ENCODE assay signal across 17 cellular contexts in genomic region chr6:40792183-40792582, GRCh38.
DNase-seq lines count a peak whose midpoint lies in the region; ATAC-seq and TF ChIP-seq lines count a peak whose summit lies in the region.
"Had no signal": no experiment of that assay in that cellular context is flagged by ENCODE, and none has a peak within 500 bp of the region (broad histone marks: within the 10 kb centered on the region; RNA-seq: fewer than 3 reads in every experiment).

No MANE protein-coding gene starts in this region.

- H3K9ac ChIP-seq in mesendoderm (ENCODE audit: low read length), result no peak overlapping the region
- H3K9ac ChIP-seq: BLaER1 treated with 17β-estradiol and CSF1 and Interleukin-3, amounts not matched to agents 10 nM and 100 nM had no signal

- H3K36me3 Mint-ChIP-seq in activated CD4-positive, alpha-beta T cell treated with anti-CD3 and anti-CD28 coated beads, Interleukin-2, amount 10 ng/mL, durations not matched to agents 24 days and 14 days (ENCODE audit: low read depth), result no peaks in the 10 kb centered on the region
- peaks cover 3% of the 10 kb centered on the region for H3K36me3 Mint-ChIP-seq in activated CD4-positive, alpha-beta T cell treated with anti-CD3 and anti-CD28 coated beads, Interleukin-2, amount 10 ng/mL, durations not matched to agents 7 days and 5 days (ENCODE audit: low read depth)
- H3K36me3 Mint-ChIP-seq in natural killer cell, result no peaks in the 10 kb centered on the region
- no peaks in the 10 kb centered on the region for H3K36me3 Mint-ChIP-seq in natural killer cell treated with Interleukin-12 subunit alpha and Interleukin-12 subunit beta and Interleukin-15 and Interleukin-18, amount 100 ng/mL, for 72 hours
- no peaks in the 10 kb centered on the region for H3K36me3 Mint-ChIP-seq in activated T-helper 17 cell treated with anti-CD3 and anti-CD28 coated beads, Interleukin-2, amount 50 U/mL, for 72 hours (ENCODE audit: low read depth)
- H3K36me3 Mint-ChIP-seq: CD8-positive, alpha-beta T cell had no signal

- H3K4ac ChIP-seq in mesendoderm (ENCODE audit: low read depth, low read length), result peak overlapping the region; percentile 48

- H3K4me3 Mint-ChIP-seq in activated CD4-positive, alpha-beta T cell treated with anti-CD3 and anti-CD28 coated beads, Interleukin-2, amount 10 ng/mL, durations not matched to agents 24 days and 14 days, result no peak overlapping the region
- H3K4me3 Mint-ChIP-seq in activated CD4-positive, alpha-beta T cell treated with anti-CD3 and anti-CD28 coated beads, Interleukin-2, amount 10 ng/mL, durations not matched to agents 7 days and 5 days, result no peak overlapping the region
- no peak overlapping the region for H3K4me3 Mint-ChIP-seq in natural killer cell
- H3K4me3 Mint-ChIP-seq in natural killer cell treated with Interleukin-12 subunit alpha and Interleukin-12 subunit beta and Interleukin-15 and Interleukin-18, amount 100 ng/mL, for 72 hours, result no peak overlapping the region
- H3K4me3 Mint-ChIP-seq in activated T-helper 17 cell treated with anti-CD3 and anti-CD28 coated beads, Interleukin-2, amount 50 U/mL, for 72 hours, result no peak overlapping the region
- H3K4me3 Mint-ChIP-seq: B cell; CD8-positive, alpha-beta T cell; GM23338 had no signal

- H3K36me3 ChIP-seq in mesendoderm (ENCODE audit: control insufficient read depth, insufficient read depth, low read length), result no peaks in the 10 kb centered on the region
- H3K36me3 ChIP-seq: BLaER1 treated with 17β-estradiol and CSF1 and Interleukin-3, amounts not matched to agents 10 nM and 100 nM had no signal

- intact Hi-C loops in activated CD4-positive, alpha-beta T cell treated with anti-CD3 and anti-CD28 coated beads, Interleukin-2, amount 10 ng/mL, durations not matched to agents 24 days and 14 days (cut with micrococcal nuclease), result no loop called here
- intact Hi-C loops in natural killer cell (cut with micrococcal nuclease), result no loop called here

- no peaks in the 10 kb centered on the region for H3K79me2 ChIP-seq in mesendoderm (ENCODE audit: control insufficient read depth, insufficient read depth, low read length)

- H3K27ac Mint-ChIP-seq in activated CD4-positive, alpha-beta T cell treated with anti-CD3 and anti-CD28 coated beads, Interleukin-2, amount 10 ng/mL, durations not matched to agents 24 days and 14 days, result no peak overlapping the region
- no peak overlapping the region for H3K27ac Mint-ChIP-seq in activated CD4-positive, alpha-beta T cell treated with anti-CD3 and anti-CD28 coated beads, Interleukin-2, amount 10 ng/mL, durations not matched to agents 7 days and 5 days
- H3K27ac Mint-ChIP-seq in natural killer cell, result peak overlapping the region; percentile 84 to 86
- H3K27ac Mint-ChIP-seq in natural killer cell treated with Interleukin-12 subunit alpha and Interleukin-12 subunit beta and Interleukin-15 and Interleukin-18, amount 100 ng/mL, for 72 hours, result peak overlapping the region in 1 of 2 donors; percentile 7
- no peak overlapping the region for H3K27ac Mint-ChIP-seq in activated T-helper 17 cell treated with anti-CD3 and anti-CD28 coated beads, Interleukin-2, amount 50 U/mL, for 72 hours
- H3K27ac Mint-ChIP-seq: B cell, GM23338 had no signal

- no peak overlapping the region for H4K5ac ChIP-seq in mesendoderm (ENCODE audit: low read length)

- peak in 1 of 3 donors; percentile 18 for ATAC-seq in natural killer cell
- no peak for ATAC-seq in natural killer cell treated with Interleukin-12 subunit alpha and Interleukin-12 subunit beta and Interleukin-15 and Interleukin-18, amount 100 ng/mL, for 72 hours
- ATAC-seq in activated T-helper 17 cell treated with anti-CD3 and anti-CD28 coated beads, Interleukin-2, amount 50 U/mL, for 72 hours (replicated peaks), result peak; percentile 21
- ATAC-seq: CD8-positive, alpha-beta T cell; GM23338 had no signal

- H3K27ac ChIP-seq in mesendoderm (ENCODE audit: low read depth, low read length), result no peak overlapping the region
- H3K27ac ChIP-seq in coronary artery, result no peak overlapping the region
- H3K27ac ChIP-seq: BLaER1 treated with 17β-estradiol and CSF1 and Interleukin-3, amounts not matched to agents 10 nM and 100 nM; HL-60 had no signal

- H3K9me3 Mint-ChIP-seq in activated CD4-positive, alpha-beta T cell treated with anti-CD3 and anti-CD28 coated beads, Interleukin-2, amount 10 ng/mL, durations not matched to agents 24 days and 14 days, result peaks cover 9% of the 10 kb centered on the region
- H3K9me3 Mint-ChIP-seq in activated CD4-positive, alpha-beta T cell treated with anti-CD3 and anti-CD28 coated beads, Interleukin-2, amount 10 ng/mL, durations not matched to agents 7 days and 5 days, result peaks cover 8% of the 10 kb centered on the region
- no peaks in the 10 kb centered on the region for H3K9me3 Mint-ChIP-seq in natural killer cell
- H3K9me3 Mint-ChIP-seq in natural killer cell treated with Interleukin-12 subunit alpha and Interleukin-12 subunit beta and Interleukin-15 and Interleukin-18, amount 100 ng/mL, for 72 hours, result no peaks in the 10 kb centered on the region
- H3K9me3 Mint-ChIP-seq in activated T-helper 17 cell treated with anti-CD3 and anti-CD28 coated beads, Interleukin-2, amount 50 U/mL, for 72 hours, result no peaks in the 10 kb centered on the region
- H3K9me3 Mint-ChIP-seq: CD8-positive, alpha-beta T cell; GM23338 had no signal

- no peaks in the 10 kb centered on the region for H3K27me3 Mint-ChIP-seq in activated CD4-positive, alpha-beta T cell treated with anti-CD3 and anti-CD28 coated beads, Interleukin-2, amount 10 ng/mL, durations not matched to agents 24 days and 14 days
- no peaks in the 10 kb centered on the region for H3K27me3 Mint-ChIP-seq in activated CD4-positive, alpha-beta T cell treated with anti-CD3 and anti-CD28 coated beads, Interleukin-2, amount 10 ng/mL, durations not matched to agents 7 days and 5 days
- no peaks in the 10 kb centered on the region for H3K27me3 Mint-ChIP-seq in natural killer cell (ENCODE audit: low read depth in 2 of 2)
- H3K27me3 Mint-ChIP-seq in natural killer cell treated with Interleukin-12 subunit alpha and Interleukin-12 subunit beta and Interleukin-15 and Interleukin-18, amount 100 ng/mL, for 72 hours, result no peaks in the 10 kb centered on the region
- H3K27me3 Mint-ChIP-seq in activated T-helper 17 cell treated with anti-CD3 and anti-CD28 coated beads, Interleukin-2, amount 50 U/mL, for 72 hours, result peaks cover 8% of the 10 kb centered on the region

- peak; percentile 59 for DNase-seq in activated CD4-positive, alpha-beta T cell treated with anti-CD3 and anti-CD28 coated beads, Interleukin-2, amount 10 ng/mL, durations not matched to agents 24 days and 14 days
- no peak for DNase-seq in activated CD4-positive, alpha-beta T cell treated with anti-CD3 and anti-CD28 coated beads, Interleukin-2, amount 10 ng/mL, durations not matched to agents 7 days and 5 days
- DNase-seq in natural killer cell (no peak), mesendoderm (no peak), UCSD-AML1 (lab: John Stamatoyannopoulos, UW; ENCODE audit: unreplicated experiment) (no peak), coronary artery (ENCODE audit: low spot score) (no peak)
- no peak for DNase-seq in natural killer cell treated with Interleukin-12 subunit alpha and Interleukin-12 subunit beta and Interleukin-15 and Interleukin-18, amount 100 ng/mL, for 72 hours (ENCODE audit: low spot score)
- DNase-seq: Calu3; CD8-positive, alpha-beta T cell; DMS79 treated with DMSO at 0.1 percent for 48 hours; GF-D8; HCEC 1CT had no signal

- H4K8ac ChIP-seq in mesendoderm (ENCODE audit: low read depth, low read length), result no peak overlapping the region

- CTCF ChIA-PET in activated CD4-positive, alpha-beta T cell treated with anti-CD3 and anti-CD28 coated beads, Interleukin-2, amount 10 ng/mL, durations not matched to agents 7 days and 5 days (lab: Charles Lee), result interaction anchor here (1.4 kb wide), 1 partner anchor 10 kb away, joined by 3 read pairs; no protein-coding TSS in a partner anchor

- no peak overlapping the region for H3K56ac ChIP-seq in mesendoderm (ENCODE audit: low read length)

- no peak for TF ChIP-seq CTCF in natural killer cell (IDR thresholded peaks at IDR 0.05)
- no peak for TF ChIP-seq CTCF in coronary artery (IDR thresholded peaks at IDR 0.05)

- no peaks in the 10 kb centered on the region for H3K79me1 ChIP-seq in mesendoderm (ENCODE audit: low read length)

- H2BK120ac ChIP-seq in mesendoderm (ENCODE audit: low read depth, low read length), result peak overlapping the region; percentile 75

- peaks cover 34% of the 10 kb centered on the region for H3K4me1 Mint-ChIP-seq in activated CD4-positive, alpha-beta T cell treated with anti-CD3 and anti-CD28 coated beads, Interleukin-2, amount 10 ng/mL, durations not matched to agents 24 days and 14 days
- peaks cover 33% of the 10 kb centered on the region for H3K4me1 Mint-ChIP-seq in activated CD4-positive, alpha-beta T cell treated with anti-CD3 and anti-CD28 coated beads, Interleukin-2, amount 10 ng/mL, durations not matched to agents 7 days and 5 days
- peaks cover 53% of the 10 kb centered on the region in 2 donors for H3K4me1 Mint-ChIP-seq in natural killer cell
- H3K4me1 Mint-ChIP-seq in natural killer cell treated with Interleukin-12 subunit alpha and Interleukin-12 subunit beta and Interleukin-15 and Interleukin-18, amount 100 ng/mL, for 72 hours (ENCODE audit: low read depth in 2 of 2), result peaks cover 45 to 46% of the 10 kb centered on the region in 2 donors
- H3K4me1 Mint-ChIP-seq in activated T-helper 17 cell treated with anti-CD3 and anti-CD28 coated beads, Interleukin-2, amount 50 U/mL, for 72 hours, result peaks cover 6% of the 10 kb centered on the region

- H3K27me3 ChIP-seq in mesendoderm (ENCODE audit: insufficient read depth, low read length, poor library complexity), result no peaks in the 10 kb centered on the region
- H3K27me3 ChIP-seq: BLaER1 treated with 17β-estradiol and CSF1 and Interleukin-3, amounts not matched to agents 10 nM and 100 nM had no signal

- peaks cover 22% of the 10 kb centered on the region for H3K4me1 ChIP-seq in mesendoderm (ENCODE audit: control insufficient read depth, low read depth, low read length)

- no peak overlapping the region for H2BK15ac ChIP-seq in mesendoderm (replicated peaks; ENCODE audit: low read depth)

- H3K4me3 ChIP-seq in mesendoderm (ENCODE audit: low read length) (no peak overlapping the region), coronary artery (no peak overlapping the region)
- H3K4me3 ChIP-seq: BLaER1 treated with 17β-estradiol and CSF1 and Interleukin-3, amounts not matched to agents 10 nM and 100 nM; GM23338 had no signal

- no peak overlapping the region for H3K23ac ChIP-seq in mesendoderm (ENCODE audit: low read length)

- H2AK5ac ChIP-seq in mesendoderm (ENCODE audit: low read length), result peak overlapping the region; percentile 24

- POLR2A ChIA-PET in activated CD4-positive, alpha-beta T cell treated with anti-CD3 and anti-CD28 coated beads, Interleukin-2, amount 10 ng/mL, durations not matched to agents 7 days and 5 days (lab: Charles Lee), result no interaction called here

- WGBS in mesendoderm (ENCODE audit: extremely low coverage, insufficient coverage, low lambda C conversion rate), result no CpG with 5 or more reads among the region's 2 CpGs

- H3K4me2 ChIP-seq in mesendoderm (ENCODE audit: low read length), result no peak overlapping the region
- H3K4me2 ChIP-seq: BLaER1 treated with 17β-estradiol and CSF1 and Interleukin-3, amounts not matched to agents 10 nM and 100 nM; GM23338 had no signal

- H2BK5ac ChIP-seq in mesendoderm (ENCODE audit: low read length), result peak overlapping the region; percentile 9

- H3K18ac ChIP-seq in mesendoderm (ENCODE audit: low read length), result no peak overlapping the region

Comparison
In these comparisons a context has a peak if more than half of its experiments do, and no peak if none do; other contexts are left out.
1. H3K27ac Mint-ChIP-seq: peak in natural killer cell (2 of 2); none in activated CD4-positive, alpha-beta T cell treated with anti-CD3 and anti-CD28 coated beads, Interleukin-2, amount 10 ng/mL, durations not matched to agents 24 days and 14 days (single experiment), activated CD4-positive, alpha-beta T cell treated with anti-CD3 and anti-CD28 coated beads, Interleukin-2, amount 10 ng/mL, durations not matched to agents 7 days and 5 days (single experiment) and activated T-helper 17 cell treated with anti-CD3 and anti-CD28 coated beads, Interleukin-2, amount 50 U/mL, for 72 hours (single experiment).